In the genomic region with DNA sequence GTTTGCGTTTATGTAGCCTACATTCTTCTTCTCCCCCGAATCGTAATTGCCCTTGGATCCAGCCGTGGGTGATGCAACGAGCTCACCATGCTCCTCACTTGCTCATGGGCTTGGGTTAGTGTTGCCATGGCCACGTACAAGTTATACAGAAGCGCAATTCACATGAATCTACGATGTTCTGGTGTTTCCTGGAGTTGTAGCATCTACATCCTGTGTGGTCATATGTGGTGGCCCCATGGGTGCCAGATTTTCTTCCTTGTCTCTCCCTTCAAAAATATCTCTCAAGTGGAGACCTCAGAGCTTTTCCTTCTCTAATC, we compare ENCODE assay signal across 10 cellular contexts.
DNase-seq lines count a peak whose midpoint lies in the region; ATAC-seq, FAIRE-seq and TF ChIP-seq lines count a peak whose summit lies in the region.
"Had no signal": no experiment of that assay in that cellular context is flagged by ENCODE, and none has a peak within 500 bp of the region (broad histone marks: within the 10 kb centered on the region; RNA-seq: fewer than 3 reads in every experiment).

No MANE protein-coding gene starts in this region.

- peaks cover 30% of the 10 kb centered on the region for H3K4me1 Mint-ChIP-seq in T-helper 17 cell

- H3K9me3 ChIP-seq in T-helper 17 cell (ENCODE audit: control insufficient read depth, low read length, poor library complexity, severe bottlenecking) = no peaks in the 10 kb centered on the region

- H3K27ac ChIP-seq in substantia nigra (ENCODE audit: low read depth, low read length, poor library complexity, severe bottlenecking) = no peak overlapping the region
- H3K27ac ChIP-seq: PC-9 had no signal

- TF ChIP-seq POLR2A in GM12891 (IDR thresholded peaks at IDR 0.05; ENCODE audit: low read depth, low read length) = no peak

- ATAC-seq in T-helper 17 cell = peak; percentile 88

- H3K4me3 ChIP-seq in fibroblast of mammary gland (ENCODE audit: control insufficient read depth, low read depth, low read length) = no peak overlapping the region
- H3K4me3 ChIP-seq: PC-9 had no signal

- no peak for TF ChIP-seq CTCF in fibroblast of mammary gland (conservative IDR thresholded peaks at IDR 0.05; ENCODE audit: control insufficient read depth, insufficient read depth, low read depth, low read length)

- peak overlapping the region; percentile 86 for H3K27ac Mint-ChIP-seq in T-helper 17 cell

- H3K36me3 Mint-ChIP-seq in T-helper 17 cell (ENCODE audit: low read depth) = peaks cover 2% of the 10 kb centered on the region

- peak overlapping the region; percentile 2 for H3K4me3 Mint-ChIP-seq in T-helper 17 cell

- DNase-seq in stimulated activated CD4-positive, alpha-beta T cell treated with anti-CD3 and anti-CD28 coated beads, TNF-alpha, amount 100 ng/mL, for 48 hours (ENCODE audit: low read depth in 3 of 3) = peak in 2 of 3 donors; percentile 3 to 8
- no peak for DNase-seq in stimulated activated CD4-positive, alpha-beta T cell treated with anti-CD3 and anti-CD28 coated beads, Interleukin-12 subunit alpha, Interleukin-12 subunit beta, amount 100 ng/mL, for 4 hours
- no peak for DNase-seq in T-helper 17 cell
- DNase-seq in fibroblast of mammary gland (ENCODE audit: low read depth) = peak; percentile 23
- DNase-seq in GM12891 (ENCODE audit: insufficient read length, low spot score) = no peak
- DNase-seq in substantia nigra (lab: John Stamatoyannopoulos, UW) = no peak
- no peak for DNase-seq in SW480 (ENCODE audit: low spot score)
- DNase-seq in NCI-H128 (lab: John Stamatoyannopoulos, UW; ENCODE audit: unreplicated experiment) = no peak
- DNase-seq: midbrain, PC-9 had no signal

- FAIRE-seq in GM12891 (lab: Jason Lieb, UNC) = no peak

- H3K27me3 Mint-ChIP-seq in T-helper 17 cell = no peaks in the 10 kb centered on the region

TF ChIP-seq in GM12891, 5 proteins besides CTCF, POLR2A, EP300 and RAD21:
- TF ChIP-seq POLR2AphosphoS5 (IDR thresholded peaks at IDR 0.05; ENCODE audit: low read depth, low read length) = no peak
- TF ChIP-seq TAF1 (IDR thresholded peaks at IDR 0.05; ENCODE audit: low read depth, low read length) = no peak
- TF ChIP-seq SPI1 (IDR thresholded peaks at IDR 0.05; ENCODE audit: low read depth, low read length) = no peak
- no peak for TF ChIP-seq PAX5 (IDR thresholded peaks at IDR 0.05; ENCODE audit: insufficient read depth, low read length, severe bottlenecking)
- no peak for TF ChIP-seq POU2F2 (IDR thresholded peaks at IDR 0.05; ENCODE audit: low read depth, low read length)

Comparison
In these comparisons a context has a peak if more than half of its experiments do, and no peak if none do; other contexts are left out.
1. DNase-seq: peak in stimulated activated CD4-positive, alpha-beta T cell treated with anti-CD3 and anti-CD28 coated beads, TNF-alpha, amount 100 ng/mL, for 48 hours (2 of 3) and fibroblast of mammary gland (single experiment); none in stimulated activated CD4-positive, alpha-beta T cell treated with anti-CD3 and anti-CD28 coated beads, Interleukin-12 subunit alpha, Interleukin-12 subunit beta, amount 100 ng/mL, for 4 hours (single experiment), T-helper 17 cell (0 of 3), GM12891 (single experiment), substantia nigra (0 of 49), SW480 (single experiment) and NCI-H128 (single experiment).